Comparison of ENCODE assay signal across 20 cellular contexts in genomic region chr5:126628102-126628501, GRCh38. TPM values are rescaled to one million over a fixed set of nuclear protein-coding genes. Genes with fewer than 3 reads are reported as not detected.
DNase-seq lines count a peak whose midpoint lies in the region; ATAC-seq, FAIRE-seq and TF ChIP-seq lines count a peak whose summit lies in the region.
"Had no signal": no experiment of that assay in that cellular context is flagged by ENCODE, and none has a peak within 500 bp of the region (broad histone marks: within the 10 kb centered on the region; RNA-seq: fewer than 3 reads in every experiment).

No MANE protein-coding gene starts in this region.

- DNase-seq in HepG2 (ENCODE audit: low spot score) (no peak), right lobe of liver (no peak), cerebellar cortex (ENCODE audit: low spot score) (peak; percentile 10), iPS-NIHi7 (ENCODE audit: extremely low spot score) (peak; percentile 18), progenitor cell of endocrine pancreas (ENCODE audit: low spot score, unreplicated experiment) (no peak), foreskin fibroblast (no peak), AML-193 (lab: John Stamatoyannopoulos, UW) (no peak), glomerular visceral epithelial cell (ENCODE audit: extremely low spot score) (no peak)
- DNase-seq: Caco-2; CD4-positive, alpha-beta T cell; DMS79 treated with DMSO at 0.1 percent for 48 hours; GF-D8; HFFc6; KBM-7 had no signal

- no peak overlapping the region for H3K4me2 ChIP-seq in HepG2 (ENCODE audit: low read depth, low read length)

- H3K9me3 Mint-ChIP-seq in progenitor cell of endocrine pancreas (ENCODE audit: low read depth) = no peaks in the 10 kb centered on the region
- H3K9me3 Mint-ChIP-seq: CD4-positive, alpha-beta T cell; HFFc6; IgD-negative memory B cell had no signal

- peaks cover 2% of the 10 kb centered on the region for H3K4me1 Mint-ChIP-seq in progenitor cell of endocrine pancreas (ENCODE audit: low read depth)

- no peak overlapping the region for H3K9ac ChIP-seq in HepG2 (ENCODE audit: insufficient read depth, low read depth, low read length)

- BruUV-seq in HepG2 (replicated peaks; lab: Mats Ljungman, UMichigan) = no TSS peak

- ATAC-seq in HepG2 = no peak
- ATAC-seq in right lobe of liver = no peak
- ATAC-seq: HCT116 had no signal

- no peaks in the 10 kb centered on the region for H3K9me3 ChIP-seq in HepG2 (ENCODE audit: low read length)
- H3K9me3 ChIP-seq in right lobe of liver = no peaks in the 10 kb centered on the region
- H3K9me3 ChIP-seq: Caco-2 had no signal

- no peak for TF ChIP-seq RAD21 in HepG2 (CRISPR knock-in tag; IDR thresholded peaks at IDR 0.05)

- TF ChIP-seq EP300 in HepG2 (IDR thresholded peaks at IDR 0.05; ENCODE audit: low read depth in 2 of 2, low read length in 2 of 2) = no peak
- TF ChIP-seq EP300 in HepG2 (CRISPR knock-in tag; IDR thresholded peaks at IDR 0.05; ENCODE audit: borderline replicate concordance) = no peak

- no peak for TF ChIP-seq CTCF in HepG2 (CRISPR knock-in tag; IDR thresholded peaks at IDR 0.05)
- no peak for TF ChIP-seq CTCF in right lobe of liver (IDR thresholded peaks at IDR 0.05)
- TF ChIP-seq CTCF in progenitor cell of endocrine pancreas (IDR thresholded peaks at IDR 0.05; ENCODE audit: unreplicated experiment) = no peak
- TF ChIP-seq CTCF in foreskin fibroblast (IDR thresholded peaks at IDR 0.05; ENCODE audit: low read depth, low read length) = no peak

- intact Hi-C loops in HepG2 (cut with micrococcal nuclease; ENCODE audit: unreplicated experiment) (no loop called here), right lobe of liver (cut with DNase I) (no loop called here)

- no peak overlapping the region for H3K4me3 Mint-ChIP-seq in progenitor cell of endocrine pancreas (ENCODE audit: low read depth)
- H3K4me3 Mint-ChIP-seq: CD4-positive, alpha-beta T cell; HFFc6; IgD-negative memory B cell had no signal

- H3K4me1 ChIP-seq in HepG2 (ENCODE audit: insufficient read depth, low read length) (peaks cover 30% of the 10 kb centered on the region), right lobe of liver (peaks cover 0 to 21% (median 0%) of the 10 kb centered on the region in 4 donors)

- no peaks in the 10 kb centered on the region for H3K27me3 Mint-ChIP-seq in progenitor cell of endocrine pancreas
- H3K27me3 Mint-ChIP-seq: CD4-positive, alpha-beta T cell; IgD-negative memory B cell had no signal

- CTCF ChIA-PET in HepG2 (lab: Yijun Ruan, JAX; ENCODE audit: low intra/inter-chr PET ratio, low total read pairs) = no interaction called here

- H2AFZ ChIP-seq in HepG2 (ENCODE audit: low read length) = no peak overlapping the region

- H3K4me3 ChIP-seq in HepG2 (replicated peaks in 1 of 3; ENCODE audit: insufficient read depth in 1 of 3, low read depth in 2 of 3, low read length in 3 of 3) = no peak overlapping the region
- H3K4me3 ChIP-seq in right lobe of liver = no peak overlapping the region
- no peak overlapping the region for H3K4me3 ChIP-seq in foreskin fibroblast (ENCODE audit: low read depth in 1 of 2, low read length in 2 of 2)

- 95% methylated on average over 11 of the region's 11 CpGs for WGBS in HepG2 (ENCODE audit: low lambda C conversion rate)
- 83% methylated on average over 8 of the region's 11 CpGs for WGBS in right lobe of liver (ENCODE audit: insufficient coverage, low coverage, low lambda C conversion rate, missing lambda C conversion rate)

- no peaks in the 10 kb centered on the region for H4K20me1 ChIP-seq in HepG2 (ENCODE audit: insufficient read depth, low read length)

- POLR2A ChIA-PET in HepG2 (lab: Yijun Ruan, JAX) = no interaction called here

- in situ Hi-C loops in HepG2 (cut with HindIII; ENCODE audit: extremely low pct_ligation_motif_present, low pct_unique_long_range_greater_than_20kb) = no loop called here

- H3K27ac ChIP-seq in HepG2 (ENCODE audit: extremely low read length, insufficient read depth, low read length) = no peak overlapping the region
- H3K27ac ChIP-seq in right lobe of liver = no peak overlapping the region
- H3K27ac ChIP-seq: C4-2B had no signal

- no peaks in the 10 kb centered on the region for H3K79me2 ChIP-seq in HepG2 (ENCODE audit: insufficient read depth, low read length)

- H3K36me3 Mint-ChIP-seq in progenitor cell of endocrine pancreas (ENCODE audit: insufficient read depth) = peaks cover 19% of the 10 kb centered on the region

- TF ChIP-seq POLR2A in HepG2 (IDR thresholded peaks at IDR 0.05; ENCODE audit: insufficient read depth in 1 of 2, low read depth in 2 of 2, low read length in 2 of 2) (no peak), right lobe of liver (IDR thresholded peaks at IDR 0.05) (no peak)

- FAIRE-seq in HepG2 (lab: Jason Lieb, UNC) = no peak
- FAIRE-seq: D721Med, H1, HTR-8/SVneo had no signal

- H3K27me3 ChIP-seq in HepG2 (ENCODE audit: control insufficient read depth in 1 of 2, insufficient read depth in 2 of 2, low read length in 2 of 2) (no peaks in the 10 kb centered on the region), right lobe of liver (no peaks in the 10 kb centered on the region)

- peak overlapping the region; percentile 14 for H3K27ac Mint-ChIP-seq in progenitor cell of endocrine pancreas
- H3K27ac Mint-ChIP-seq: CD4-positive, alpha-beta T cell; HFFc6; IgD-negative memory B cell had no signal

- H3K36me3 ChIP-seq in HepG2 (replicated peaks in 1 of 2; ENCODE audit: control insufficient read depth in 1 of 2, insufficient read depth in 2 of 2, low read length in 2 of 2) (peaks cover 0 to 2% of the 10 kb centered on the region in 2 experiments; a peak in 3 of 5 replicates), right lobe of liver (peaks cover 0 to 10% (median 6%) of the 10 kb centered on the region in 4 donors)

TF ChIP-seq in HepG2, 621 proteins besides CTCF, POLR2A, EP300 and RAD21 (continues in another document):
- TF ChIP-seq RBM22 (optimal IDR thresholded peaks at IDR 0.05; ENCODE audit: low read length) = peak; percentile 24

RNA-seq across cellular contexts. Expression of gene PHAX, which starts 27.4 kb away (rescaled TPM):
- total RNA-seq in HepG2 (2016; rRNA removed; fragmentation: Illumina TruSeq; extraction: Trizol) (59.7 and 95.0 TPM in 2 replicates), right lobe of liver (10 to 100 TPM; 11.0 to 24.6 (median 19.4) TPM), progenitor cell of endocrine pancreas (45.8 and 58.2 TPM in 2 replicates)
- total RNA-seq in HepG2 (2016; cell fraction: cytosol; rRNA removed; fragmentation: Illumina TruSeq; extraction: Trizol; ENCODE audit: low read depth) = 21.2 and 23.9 TPM in 2 replicates
- total RNA-seq in HepG2 (2016; cell fraction: insoluble cytoplasmic fraction; rRNA removed; fragmentation: Illumina TruSeq; extraction: Trizol) = 60.0 and 92.4 TPM in 2 replicates
- total RNA-seq in HepG2 (2016; cell fraction: membrane; rRNA removed; fragmentation: Illumina TruSeq; extraction: Trizol) = 13.8 and 20.4 TPM in 2 replicates
- 28.1 and 28.5 TPM in 2 replicates for total RNA-seq in HepG2 (2016; cell fraction: nucleus; rRNA removed; fragmentation: Illumina TruSeq; extraction: Trizol)
- polyA plus RNA-seq in HepG2 (2011; rRNA removed) = 14.5 and 20.0 TPM in 2 replicates
- 23.7 and 29.5 TPM in 2 replicates for polyA plus RNA-seq in HepG2 (2011; cell fraction: cytosol; rRNA removed)
- polyA plus RNA-seq in HepG2 (2011; cell fraction: nucleus; rRNA removed) = 8.2 and 8.9 TPM in 2 replicates
- polyA plus RNA-seq in HepG2 (2012) = 25.3 and 30.2 TPM in 2 replicates
- 5.2 and 7.4 TPM in 2 replicates for polyA plus RNA-seq in HepG2 (2016; cell fraction: cytosol; fragmentation: Illumina TruSeq; extraction: Trizol; ENCODE audit: low read depth)
- 79.7 and 90.7 TPM in 2 replicates for polyA plus RNA-seq in HepG2 (2016; cell fraction: insoluble cytoplasmic fraction; fragmentation: Illumina TruSeq; extraction: Trizol; ENCODE audit: low read depth)
- 9.3 and 9.5 TPM in 2 replicates for polyA plus RNA-seq in HepG2 (2016; cell fraction: membrane; fragmentation: Illumina TruSeq; extraction: Trizol; ENCODE audit: low read depth)
- 25.9 and 30.7 TPM in 2 replicates for polyA plus RNA-seq in HepG2 (2016; cell fraction: nucleus; fragmentation: Illumina TruSeq; extraction: Trizol; ENCODE audit: insufficient read depth, low read depth)
- polyA minus RNA-seq in HepG2 (2011; rRNA and poly(A)+ RNA removed; ENCODE audit: low replicate concordance) = 13.5 and 35.0 TPM in 2 replicates
- polyA minus RNA-seq in HepG2 (2011; cell fraction: cytosol; rRNA and poly(A)+ RNA removed) = 14.5 and 19.1 TPM in 2 replicates
- 21.5 and 28.7 TPM in 2 replicates for polyA minus RNA-seq in HepG2 (2011; cell fraction: nucleus; rRNA and poly(A)+ RNA removed)

RNA-seq across cellular contexts. Expression of gene ALDH7A1, which starts 33.1 kb away (rescaled TPM):
- total RNA-seq in HepG2 (2016; rRNA removed; fragmentation: Illumina TruSeq; extraction: Trizol) (69.0 and 132 TPM in 2 replicates), right lobe of liver (100 to 1,000 TPM in 2 of 6 experiments, 10 to 100 TPM in 4; 23.0 to 142 (median 96.7) TPM), progenitor cell of endocrine pancreas (233 and 246 TPM in 2 replicates)
- 25.5 and 27.2 TPM in 2 replicates for total RNA-seq in HepG2 (2016; cell fraction: cytosol; rRNA removed; fragmentation: Illumina TruSeq; extraction: Trizol; ENCODE audit: low read depth)
- 68.9 and 140 TPM in 2 replicates for total RNA-seq in HepG2 (2016; cell fraction: insoluble cytoplasmic fraction; rRNA removed; fragmentation: Illumina TruSeq; extraction: Trizol)
- 30.4 and 36.0 TPM in 2 replicates for total RNA-seq in HepG2 (2016; cell fraction: membrane; rRNA removed; fragmentation: Illumina TruSeq; extraction: Trizol)
- 88.1 and 94.1 TPM in 2 replicates for total RNA-seq in HepG2 (2016; cell fraction: nucleus; rRNA removed; fragmentation: Illumina TruSeq; extraction: Trizol)
- 64.5 and 100 TPM in 2 replicates for polyA plus RNA-seq in HepG2 (2011; rRNA removed)
- polyA plus RNA-seq in HepG2 (2011; cell fraction: cytosol; rRNA removed) = 60.2 and 62.6 TPM in 2 replicates
- polyA plus RNA-seq in HepG2 (2011; cell fraction: nucleus; rRNA removed) = 25.1 and 27.1 TPM in 2 replicates
- polyA plus RNA-seq in HepG2 (2012) = 63.1 and 161 TPM in 2 replicates
- polyA plus RNA-seq in HepG2 (2016; cell fraction: cytosol; fragmentation: Illumina TruSeq; extraction: Trizol; ENCODE audit: low read depth) = 22.7 and 28.6 TPM in 2 replicates
- polyA plus RNA-seq in HepG2 (2016; cell fraction: insoluble cytoplasmic fraction; fragmentation: Illumina TruSeq; extraction: Trizol; ENCODE audit: low read depth) = 290 TPM in 2 replicates
- 35.9 and 40.2 TPM in 2 replicates for polyA plus RNA-seq in HepG2 (2016; cell fraction: membrane; fragmentation: Illumina TruSeq; extraction: Trizol; ENCODE audit: low read depth)
- 144 and 152 TPM in 2 replicates for polyA plus RNA-seq in HepG2 (2016; cell fraction: nucleus; fragmentation: Illumina TruSeq; extraction: Trizol; ENCODE audit: insufficient read depth, low read depth)
- polyA minus RNA-seq in HepG2 (2011; rRNA and poly(A)+ RNA removed; ENCODE audit: low replicate concordance) = 96.9 and 101 TPM in 2 replicates
- polyA minus RNA-seq in HepG2 (2011; cell fraction: cytosol; rRNA and poly(A)+ RNA removed) = 31.7 and 41.1 TPM in 2 replicates
- 61.4 and 63.3 TPM in 2 replicates for polyA minus RNA-seq in HepG2 (2011; cell fraction: nucleus; rRNA and poly(A)+ RNA removed)

Comparison
In these comparisons a context has a peak if more than half of its experiments do, and no peak if none do; other contexts are left out.
1. DNase-seq: peak in cerebellar cortex (single experiment) and iPS-NIHi7 (single experiment); none in HepG2 (single experiment), right lobe of liver (0 of 3), progenitor cell of endocrine pancreas (single experiment), foreskin fibroblast (0 of 2), AML-193 (0 of 2) and glomerular visceral epithelial cell (single experiment).